20 cellular contexts compared by ENCODE assay signal in genomic region chr12:50733720-50734119, GRCh38.
"Had no signal": no experiment of that assay in that cellular context is flagged by ENCODE, and none has a peak within 500 bp of the region (broad histone marks: within the 10 kb centered on the region; RNA-seq: fewer than 3 reads in every experiment).

No MANE protein-coding gene starts in this region.

- DNase-seq: colonic mucosa; dermis blood vessel endothelial cell; effector CD4-positive, alpha-beta T cell; heart left ventricle; hypothalamus; kidney glomerular epithelial cell; mammary epithelial cell; mucosa of descending colon; naive thymus-derived CD8-positive, alpha-beta T cell; occipital lobe; pancreas; sigmoid colon; stimulated activated CD4-positive, alpha-beta T cell treated with anti-CD3 and anti-CD28 coated beads, Interleukin-2, amount 100 ng/mL, for 24 hours; stimulated activated CD4-positive, alpha-beta T cell treated with anti-CD3 and anti-CD28 coated beads, Interleukin-4, amount 100 ng/mL, for 4 hours; stomach; thyroid gland; upper lobe of left lung; uterus had no signal

- H3K27ac ChIP-seq: colonic mucosa, heart left ventricle, pancreas, prostate gland, sigmoid colon, skin epidermis, stomach, thyroid gland, upper lobe of left lung, uterus had no signal

- ATAC-seq: mucosa of descending colon; naive thymus-derived CD8-positive, alpha-beta T cell; pancreas had no signal

- H3K4me3 Mint-ChIP-seq: naive thymus-derived CD8-positive, alpha-beta T cell had no signal

- H3K36me3 ChIP-seq: prostate gland, uterus had no signal

- H3K4me1 Mint-ChIP-seq: naive thymus-derived CD8-positive, alpha-beta T cell had no signal

- H3K27me3 Mint-ChIP-seq: naive thymus-derived CD8-positive, alpha-beta T cell had no signal

- H3K9me3 ChIP-seq: colonic mucosa, heart left ventricle, mucosa of descending colon, pancreas, prostate gland, sigmoid colon, stomach, thyroid gland, upper lobe of left lung, uterus had no signal

- H3K9me3 Mint-ChIP-seq: naive thymus-derived CD8-positive, alpha-beta T cell had no signal

- H3K4me3 ChIP-seq: colonic mucosa, heart left ventricle, mucosa of descending colon, pancreas, prostate gland, sigmoid colon, skin epidermis, stomach, thyroid gland, upper lobe of left lung, uterus had no signal

- H3K27me3 ChIP-seq: colonic mucosa, heart left ventricle, pancreas, sigmoid colon, stomach, thyroid gland, upper lobe of left lung, uterus had no signal

- H3K4me1 ChIP-seq: colonic mucosa, pancreas, prostate gland, sigmoid colon, stomach, thyroid gland, upper lobe of left lung, uterus had no signal
